In genomic region chr1:230123280-230124186, GRCh38 we compare ENCODE assay signal across 8 cellular contexts. TPM values are rescaled to one million over a fixed set of nuclear protein-coding genes. Genes with fewer than 3 reads are reported as not detected.
DNase-seq lines count a peak whose midpoint lies in the region; ATAC-seq and TF ChIP-seq lines count a peak whose summit lies in the region.

No MANE protein-coding gene starts in this region.

- H3K36me3 Mint-ChIP-seq in osteocyte (ENCODE audit: unreplicated experiment): peaks cover 7% of the 10 kb centered on the region

- H3K27me3 Mint-ChIP-seq in osteocyte (ENCODE audit: unreplicated experiment): no peaks in the 10 kb centered on the region

- H3K4me3 Mint-ChIP-seq in osteocyte (ENCODE audit: unreplicated experiment): no peak overlapping the region

- H3K9me3 Mint-ChIP-seq in osteocyte (ENCODE audit: unreplicated experiment): no peaks in the 10 kb centered on the region

- peaks cover 77% of the 10 kb centered on the region for H3K4me1 Mint-ChIP-seq in osteocyte (ENCODE audit: unreplicated experiment)

- H3K27me3 ChIP-seq in RWPE2 (ENCODE audit: insufficient read depth, poor library complexity, severe bottlenecking): no peaks in the 10 kb centered on the region

- no peak for TF ChIP-seq CTCF in RWPE2 (IDR thresholded peaks at IDR 0.05; ENCODE audit: poor library complexity, severe bottlenecking)
- no peak for TF ChIP-seq CTCF in osteocyte (IDR thresholded peaks at IDR 0.05)

- no peak for DNase-seq in activated CD4-positive, CD25-positive, alpha-beta regulatory T cell treated with anti-CD3 and anti-CD28 coated beads, Interleukin-2, amount 50 U/mL, for 72 hours
- DNase-seq in RWPE2 (ENCODE audit: low spot score) (no peak), osteocyte (ENCODE audit: extremely low spot score, unreplicated experiment) (no peak), nucleus accumbens (lab: John Stamatoyannopoulos, UW) (no peak), cortex of kidney (lab: John Stamatoyannopoulos, UW) (no peak), EL (no peak)

- no peaks in the 10 kb centered on the region for H3K36me3 ChIP-seq in RWPE2 (ENCODE audit: low read depth)

- H3K27ac Mint-ChIP-seq in osteocyte (ENCODE audit: unreplicated experiment): peak overlapping the region; percentile 91

- peak overlapping the region; percentile 79 for H3K27ac ChIP-seq in RWPE2 (ENCODE audit: poor library complexity, severe bottlenecking)

- ATAC-seq in activated CD4-positive, CD25-positive, alpha-beta regulatory T cell treated with anti-CD3 and anti-CD28 coated beads, Interleukin-2, amount 50 U/mL, for 24 hours: peak; percentile 79 to 84
- ATAC-seq in HG02870 (IDR thresholded peaks at IDR 0.05; ENCODE audit: unreplicated experiment) (peak; percentile 89), RWPE2 (ENCODE audit: low read depth) (no peak)

- no peak overlapping the region for H3K4me3 ChIP-seq in RWPE2 (ENCODE audit: severe bottlenecking)

- H3K9me3 ChIP-seq in RWPE2 (ENCODE audit: severe bottlenecking): no peaks in the 10 kb centered on the region

- peaks cover 33% of the 10 kb centered on the region for H3K4me1 ChIP-seq in RWPE2 (ENCODE audit: insufficient read depth, poor library complexity, severe bottlenecking)

RNA-seq across cellular contexts. Expression of gene GALNT2, which starts 56.5 kb away (rescaled TPM):
- 149 TPM in 2 replicates for total RNA-seq in osteocyte
